ENCODE assay signal across 1 cellular context in genomic region chr11:61264795-61265194, GRCh38.
A peak's percentile ranks its signal among the peaks of the same experiment; 100 is the strongest.
TF ChIP-seq lines count a peak whose summit lies in the region.

No MANE protein-coding gene starts in this region.

TF ChIP-seq in liver, 16 proteins besides CTCF, POLR2A, EP300 and RAD21 (continued from another document):
- TF ChIP-seq RXRA (IDR thresholded peaks at IDR 0.05) (peak in 1 of 2 donors; percentile 62), NR2F2 (IDR thresholded peaks at IDR 0.05) (no peak), FOXA2 (IDR thresholded peaks at IDR 0.05) (no peak), HNF4A (conservative IDR thresholded peaks at IDR 0.05) (peak in 1 of 2 donors; percentile 82), HNF4G (IDR thresholded peaks at IDR 0.05) (peak; percentile 8), TAF1 (conservative IDR thresholded peaks at IDR 0.05) (no peak)
